ENCODE assay signal across 1 cellular context in the genomic region with DNA sequence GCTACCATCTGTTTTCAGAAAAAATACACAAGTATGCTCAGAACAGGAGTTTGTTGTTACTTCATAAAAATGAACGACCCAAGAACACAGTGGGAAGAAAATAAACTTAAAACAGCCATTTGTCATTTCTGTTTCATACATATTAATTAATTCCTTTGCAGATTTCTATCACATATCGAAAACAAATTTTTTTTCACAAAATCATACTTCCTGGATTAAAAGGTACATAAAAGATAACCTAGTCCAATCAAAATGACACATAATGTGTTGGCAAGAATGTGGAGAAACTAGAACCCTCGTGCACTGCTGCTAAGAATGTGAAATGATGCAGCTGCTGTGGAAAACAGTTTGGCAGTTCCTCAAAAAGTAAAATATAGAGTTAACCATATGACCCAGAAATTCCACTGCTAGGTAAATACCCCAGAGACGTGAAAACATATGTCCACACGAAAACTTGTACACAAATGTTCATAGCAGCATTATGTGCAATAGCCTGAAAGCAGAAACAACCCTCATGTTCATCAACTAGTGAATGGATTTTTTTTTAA.
TF ChIP-seq lines count a peak whose summit lies in the region.

No MANE protein-coding gene starts in this region.

TF ChIP-seq in HEK293, 187 proteins besides CTCF, POLR2A, EP300 and RAD21 (continued from another document):
- TF ChIP-seq, protein P1, sequence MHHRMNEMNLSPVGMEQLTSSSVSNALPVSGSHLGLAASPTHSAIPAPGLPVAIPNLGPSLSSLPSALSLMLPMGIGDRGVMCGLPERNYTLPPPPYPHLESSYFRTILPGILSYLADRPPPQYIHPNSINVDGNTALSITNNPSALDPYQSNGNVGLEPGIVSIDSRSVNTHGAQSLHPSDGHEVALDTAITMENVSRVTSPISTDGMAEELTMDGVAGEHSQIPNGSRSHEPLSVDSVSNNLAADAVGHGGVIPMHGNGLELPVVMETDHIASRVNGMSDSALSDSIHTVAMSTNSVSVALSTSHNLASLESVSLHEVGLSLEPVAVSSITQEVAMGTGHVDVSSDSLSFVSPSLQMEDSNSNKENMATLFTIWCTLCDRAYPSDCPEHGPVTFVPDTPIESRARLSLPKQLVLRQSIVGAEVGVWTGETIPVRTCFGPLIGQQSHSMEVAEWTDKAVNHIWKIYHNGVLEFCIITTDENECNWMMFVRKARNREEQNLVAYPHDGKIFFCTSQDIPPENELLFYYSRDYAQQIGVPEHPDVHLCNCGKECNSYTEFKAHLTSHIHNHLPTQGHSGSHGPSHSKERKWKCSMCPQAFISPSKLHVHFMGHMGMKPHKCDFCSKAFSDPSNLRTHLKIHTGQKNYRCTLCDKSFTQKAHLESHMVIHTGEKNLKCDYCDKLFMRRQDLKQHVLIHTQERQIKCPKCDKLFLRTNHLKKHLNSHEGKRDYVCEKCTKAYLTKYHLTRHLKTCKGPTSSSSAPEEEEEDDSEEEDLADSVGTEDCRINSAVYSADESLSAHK (tag by site-specific recombination; IDR thresholded peaks at IDR 0.05), result peak; percentile 87
- TF ChIP-seq ZNF366 (tag by site-specific recombination; conservative IDR thresholded peaks at IDR 0.05), result no peak
- no peak for TF ChIP-seq ZNF426 (tag by site-specific recombination; IDR thresholded peaks at IDR 0.05)
- 0 out of 2 replicates have a peak, but pooled peaks have one; percentile 3 for TF ChIP-seq ZNF19 (tag by site-specific recombination; IDR thresholded peaks at IDR 0.05; ENCODE audit: low read depth)
- no peak for TF ChIP-seq KLF16 (tag by site-specific recombination; IDR thresholded peaks at IDR 0.05)
- no peak for TF ChIP-seq ZNF221 (tag by site-specific recombination; IDR thresholded peaks at IDR 0.05; ENCODE audit: borderline replicate concordance)
- TF ChIP-seq ZSCAN23 (tag by site-specific recombination; IDR thresholded peaks at IDR 0.05), result no peak
- TF ChIP-seq PRDM6 (tag by site-specific recombination; IDR thresholded peaks at IDR 0.05), result peak; percentile 68
- peak; percentile 35; the same call in 1 of the 2 replicates for TF ChIP-seq ZIC2 (tag by site-specific recombination; IDR thresholded peaks at IDR 0.05)
- peak; percentile 43; the same call in 1 of the 2 replicates for TF ChIP-seq OSR2 (tag by site-specific recombination; IDR thresholded peaks at IDR 0.05)
- no peak for TF ChIP-seq ZNF335 (tag by site-specific recombination; conservative IDR thresholded peaks at IDR 0.05)
- TF ChIP-seq ZFP41 (tag by site-specific recombination; IDR thresholded peaks at IDR 0.05; ENCODE audit: borderline replicate concordance), result no peak
